Comparison of ENCODE assay signal across 10 cellular contexts in genomic region chr20:31815408-31816188, GRCh38. TPM values are rescaled to one million over a fixed set of nuclear protein-coding genes. Genes with fewer than 3 reads are reported as not detected.
DNase-seq lines count a peak whose midpoint lies in the region; ATAC-seq and TF ChIP-seq lines count a peak whose summit lies in the region.
"Had no signal": no experiment of that assay in that cellular context is flagged by ENCODE, and none has a peak within 500 bp of the region (broad histone marks: within the 10 kb centered on the region; RNA-seq: fewer than 3 reads in every experiment).

No MANE protein-coding gene starts in this region.

- intact Hi-C loops in heart left ventricle (cut with DNase I): loop anchor here in 1 of 10 donors (10.0 kb wide), 1 partner anchor 151 kb away; no protein-coding TSS in a partner anchor

- H3K27ac ChIP-seq in heart left ventricle (peak overlapping the region in 6 of 12 donors; percentile 26 to 44 (median 40)), thoracic aorta (peak overlapping the region; percentile 88 to 92)

- no peak overlapping the region for H3K4me3 ChIP-seq in heart left ventricle
- H3K4me3 ChIP-seq in thoracic aorta: peak overlapping the region; percentile 22

- H3K9me3 ChIP-seq in heart left ventricle (no peaks in the 10 kb centered on the region), thoracic aorta (no peaks in the 10 kb centered on the region)

- H3K36me3 ChIP-seq in heart left ventricle (no peaks in the 10 kb centered on the region), thoracic aorta (no peaks in the 10 kb centered on the region)

- TF ChIP-seq CTCF in heart left ventricle (IDR thresholded peaks at IDR 0.05) (no peak), thoracic aorta (IDR thresholded peaks at IDR 0.05) (no peak)

- DNase-seq in activated CD4-positive, CD25-positive, alpha-beta regulatory T cell treated with anti-CD3 and anti-CD28 coated beads, Interleukin-2, amount 50 U/mL, for 72 hours: peak; percentile 18
- no peak for DNase-seq in activated CD4-positive, CD25-positive, alpha-beta regulatory T cell (lab: John Stamatoyannopoulos, UW)
- DNase-seq in NCI-H446 treated with DMSO at 0.1 percent for 48 hours (lab: John Stamatoyannopoulos, UW) (peak; percentile 42), heart left ventricle (peak in 1 of 5 donors; percentile 48), thoracic aorta (ENCODE audit: low spot score) (no peak), occipital lobe (lab: John Stamatoyannopoulos, UW) (no peak)
- no peak for DNase-seq in activated CD4-positive, alpha-beta T cell treated with anti-CD3 and anti-CD28 coated beads, Interleukin-2, amount 50 U/mL, for 1 hour
- DNase-seq: activated gamma-delta T cell treated with Interleukin-2 at 50 U/mL for 16 hours; naive thymus-derived CD8-positive, alpha-beta T cell had no signal

- H3K27me3 ChIP-seq in heart left ventricle (no peaks in the 10 kb centered on the region), thoracic aorta (replicated peaks; ENCODE audit: insufficient read depth) (no peaks in the 10 kb centered on the region)

- whole genome bisulfite sequencing in heart left ventricle, 4 donors: 22 to 35% (median 28%) methylated on average over 7 to 9 of the region's 9 CpGs

- ATAC-seq in heart left ventricle: peak in 3 of 4 donors; percentile 4 to 52 (median 40)
- peak; percentile 63 for ATAC-seq in thoracic aorta (ENCODE audit: insufficient number of reproducible peaks, low FRiP score, low read depth)
- no peak for ATAC-seq in GM19397 (IDR thresholded peaks at IDR 0.05; ENCODE audit: unreplicated experiment)
- ATAC-seq: naive thymus-derived CD8-positive, alpha-beta T cell had no signal

- no peak for TF ChIP-seq POLR2A in heart left ventricle (IDR thresholded peaks at IDR 0.05)

- H3K4me1 ChIP-seq in heart left ventricle (peaks cover 0 to 50% (median 28%) of the 10 kb centered on the region in 12 donors), thoracic aorta (ENCODE audit: control insufficient read depth in 1 of 2, low read depth in 2 of 2) (peaks cover 37 to 68% of the 10 kb centered on the region in 2 donors)

RNA-seq across cellular contexts. Expression of gene MYLK2, which starts 3.6 kb away (rescaled TPM):
- total RNA-seq in heart left ventricle (under 1 TPM in 8 of 9 donors, not detected in 1; 0.10 to 0.76 (median 0.17) TPM), thoracic aorta (not detected), occipital lobe (0.78 TPM)
- polyA plus RNA-seq in heart left ventricle: under 1 TPM; 0.15 to 0.23 TPM
- total RNA-seq: naive thymus-derived CD8-positive, alpha-beta T cell had no signal
- polyA plus RNA-seq: naive thymus-derived CD8-positive, alpha-beta T cell had no signal

RNA-seq across cellular contexts. Expression of gene FOXS1, which starts 29.8 kb away (rescaled TPM):
- total RNA-seq in heart left ventricle (1 to 10 TPM; 1.9 to 6.0 (median 3.7) TPM), thoracic aorta (10 to 100 TPM; 13.9 to 44.5 TPM), occipital lobe (0.78 TPM)
- polyA plus RNA-seq in heart left ventricle: 1 to 10 TPM; 2.5 to 4.9 TPM
- total RNA-seq: naive thymus-derived CD8-positive, alpha-beta T cell had no signal
- polyA plus RNA-seq: naive thymus-derived CD8-positive, alpha-beta T cell had no signal

RNA-seq across cellular contexts. Expression of gene DUSP15, which starts 54.7 kb away (rescaled TPM):
- 1 to 10 TPM; 1.0 to 7.4 (median 3.0) TPM for total RNA-seq in heart left ventricle
- polyA plus RNA-seq in heart left ventricle: 1 to 10 TPM in 1 of 2 donors, under 1 TPM in 1; 0.68 to 5.4 TPM
- 1 to 10 TPM; 3.9 to 5.6 TPM for total RNA-seq in thoracic aorta
- 3.0 TPM for total RNA-seq in occipital lobe
- total RNA-seq: naive thymus-derived CD8-positive, alpha-beta T cell had no signal
- polyA plus RNA-seq: naive thymus-derived CD8-positive, alpha-beta T cell had no signal

RNA-seq across cellular contexts. Expression of gene TTLL9, which starts 54.8 kb away (rescaled TPM):
- total RNA-seq in heart left ventricle (not detected), thoracic aorta (not detected), occipital lobe (1.7 TPM)
- polyA plus RNA-seq in heart left ventricle: not detected
- total RNA-seq: naive thymus-derived CD8-positive, alpha-beta T cell had no signal
- polyA plus RNA-seq: naive thymus-derived CD8-positive, alpha-beta T cell had no signal

Comparison
In these comparisons a context has a peak if more than half of its experiments do, and no peak if none do; other contexts are left out.
1. DNase-seq: peak in activated CD4-positive, CD25-positive, alpha-beta regulatory T cell treated with anti-CD3 and anti-CD28 coated beads, Interleukin-2, amount 50 U/mL, for 72 hours (single experiment) and NCI-H446 treated with DMSO at 0.1 percent for 48 hours (single experiment); none in activated CD4-positive, CD25-positive, alpha-beta regulatory T cell (0 of 4), thoracic aorta (single experiment), occipital lobe (single experiment) and activated CD4-positive, alpha-beta T cell treated with anti-CD3 and anti-CD28 coated beads, Interleukin-2, amount 50 U/mL, for 1 hour (single experiment).